In the genomic region with DNA sequence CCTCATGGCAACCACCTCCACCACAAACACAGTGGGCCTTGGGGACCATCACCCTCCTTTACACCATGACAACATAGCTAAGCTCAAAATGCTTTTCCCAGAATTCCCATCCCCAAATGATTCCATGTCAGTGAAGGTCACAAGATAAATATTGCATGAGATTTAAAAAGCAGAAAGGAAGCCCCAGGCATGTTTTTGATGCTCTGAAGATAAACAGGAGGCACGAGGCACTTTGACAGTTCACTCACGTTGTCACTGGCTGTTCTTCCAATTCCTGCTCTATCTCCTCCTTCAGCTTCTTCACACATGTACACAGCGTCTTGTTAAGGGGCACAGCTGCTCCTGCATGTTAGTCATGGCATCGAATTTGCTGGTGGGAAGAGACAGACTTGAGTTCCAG, we compare ENCODE assay signal across 18 cellular contexts.
DNase-seq lines count a peak whose midpoint lies in the region; ATAC-seq, FAIRE-seq and TF ChIP-seq lines count a peak whose summit lies in the region.
"Had no signal": no experiment of that assay in that cellular context is flagged by ENCODE, and none has a peak within 500 bp of the region (broad histone marks: within the 10 kb centered on the region; RNA-seq: fewer than 3 reads in every experiment).

No MANE protein-coding gene starts in this region.

- H3F3A ChIP-seq in smooth muscle cell (ENCODE audit: low read depth), result no peaks in the 10 kb centered on the region

- H3K4me2 ChIP-seq in BLaER1 (peak overlapping the region; percentile 55), OCI-LY3 (ENCODE audit: low read length) (peak overlapping the region; percentile 14; the same call in 1 of the 2 replicates), smooth muscle cell (no peak overlapping the region)

- H2AFZ ChIP-seq in OCI-LY3 (ENCODE audit: low read depth, low read length) (no peak overlapping the region), smooth muscle cell (ENCODE audit: low read depth) (no peak overlapping the region)

- H3K27me3 Mint-ChIP-seq in neural crest cell (ENCODE audit: low read depth), result no peaks in the 10 kb centered on the region
- H3K27me3 Mint-ChIP-seq in progenitor cell of endocrine pancreas, result no peaks in the 10 kb centered on the region
- H3K27me3 Mint-ChIP-seq in activated T-helper 17 cell treated with anti-CD3 and anti-CD28 coated beads, Interleukin-2, amount 50 U/mL, for 72 hours, result peaks cover 5% of the 10 kb centered on the region

- H3K4me1 Mint-ChIP-seq in neural crest cell, result no peaks in the 10 kb centered on the region
- H3K4me1 Mint-ChIP-seq in progenitor cell of endocrine pancreas (ENCODE audit: low read depth), result peaks cover 62% of the 10 kb centered on the region
- H3K4me1 Mint-ChIP-seq in activated T-helper 17 cell treated with anti-CD3 and anti-CD28 coated beads, Interleukin-2, amount 50 U/mL, for 72 hours, result no peaks in the 10 kb centered on the region
- H3K4me1 Mint-ChIP-seq: CD14-positive monocyte; CD4-positive, alpha-beta memory T cell had no signal

- H3K79me2 ChIP-seq in OCI-LY3 (ENCODE audit: low read length), result no peaks in the 10 kb centered on the region
- no peaks in the 10 kb centered on the region for H3K79me2 ChIP-seq in smooth muscle cell (ENCODE audit: low read depth)

- TF ChIP-seq CTCF in OCI-LY3 (IDR thresholded peaks at IDR 0.05; ENCODE audit: low read depth, low read length) (no peak), neural crest cell (conservative IDR thresholded peaks at IDR 0.05) (no peak), progenitor cell of endocrine pancreas (IDR thresholded peaks at IDR 0.05; ENCODE audit: unreplicated experiment) (no peak), smooth muscle cell (IDR thresholded peaks at IDR 0.05; ENCODE audit: borderline replicate concordance, insufficient read depth, poor library complexity, severe bottlenecking) (no peak)

- H3K27ac Mint-ChIP-seq in neural crest cell (ENCODE audit: unreplicated experiment), result peak overlapping the region; percentile 20
- H3K27ac Mint-ChIP-seq in progenitor cell of endocrine pancreas, result peak overlapping the region; percentile 82
- no peak overlapping the region for H3K27ac Mint-ChIP-seq in activated T-helper 17 cell treated with anti-CD3 and anti-CD28 coated beads, Interleukin-2, amount 50 U/mL, for 72 hours
- H3K27ac Mint-ChIP-seq: B cell; CD4-positive, alpha-beta memory T cell; HFFc6 had no signal

- H3K9ac ChIP-seq in BLaER1 (no peak overlapping the region), OCI-LY3 (ENCODE audit: low read length) (no peak overlapping the region), smooth muscle cell (ENCODE audit: low read depth) (no peak overlapping the region)

- WGBS in smooth muscle cell (ENCODE audit: low lambda C conversion rate), result 73% methylated on average over 4 of the region's 4 CpGs

- H3K9me3 Mint-ChIP-seq in neural crest cell (no peaks in the 10 kb centered on the region), progenitor cell of endocrine pancreas (ENCODE audit: low read depth) (peaks cover 6% of the 10 kb centered on the region)
- H3K9me3 Mint-ChIP-seq in activated T-helper 17 cell treated with anti-CD3 and anti-CD28 coated beads, Interleukin-2, amount 50 U/mL, for 72 hours, result no peaks in the 10 kb centered on the region
- H3K9me3 Mint-ChIP-seq: HFFc6 had no signal

- FAIRE-seq in HTR-8/SVneo (lab: Jason Lieb, UNC), result no peak
- FAIRE-seq: GM12878 had no signal

- H3K27ac ChIP-seq in BLaER1 (no peak overlapping the region), OCI-LY3 (ENCODE audit: low read length) (no peak overlapping the region), smooth muscle cell (ENCODE audit: low read depth) (no peak overlapping the region)

- DNase-seq in neural crest cell (ENCODE audit: low read depth, low spot score), result no peak
- no peak for DNase-seq in progenitor cell of endocrine pancreas (ENCODE audit: low spot score, unreplicated experiment)
- no peak for DNase-seq in HTR-8/SVneo (ENCODE audit: insufficient read length, low spot score)
- DNase-seq in smooth muscle cell (lab: John Stamatoyannopoulos, UW; ENCODE audit: unreplicated experiment), result no peak
- DNase-seq: Calu3; CD4-positive, alpha-beta memory T cell; DND-41; EL; GOT3; H7; HFFc6 had no signal

- H3K36me3 ChIP-seq in BLaER1 (no peaks in the 10 kb centered on the region), OCI-LY3 (replicated peaks; ENCODE audit: low read depth, low read length) (no peaks in the 10 kb centered on the region), smooth muscle cell (ENCODE audit: low read depth) (no peaks in the 10 kb centered on the region)

- H3K4me3 ChIP-seq in BLaER1 (no peak overlapping the region), OCI-LY3 (ENCODE audit: low read length) (no peak overlapping the region), smooth muscle cell (no peak overlapping the region)
- H3K4me3 ChIP-seq: GM12878 had no signal

- H3K27me3 ChIP-seq in BLaER1, result no peaks in the 10 kb centered on the region
- H3K27me3 ChIP-seq in OCI-LY3 (ENCODE audit: low read depth, low read length), result no peaks in the 10 kb centered on the region
- peaks cover 3% of the 10 kb centered on the region for H3K27me3 ChIP-seq in smooth muscle cell (ENCODE audit: low read depth)

- no peak for ATAC-seq in activated T-helper 17 cell treated with anti-CD3 and anti-CD28 coated beads, Interleukin-2, amount 50 U/mL, for 72 hours (replicated peaks)
- ATAC-seq: GM12878, HCT116 had no signal

- peaks cover 41% of the 10 kb centered on the region for H3K4me1 ChIP-seq in BLaER1
- peaks cover 26% of the 10 kb centered on the region for H3K4me1 ChIP-seq in OCI-LY3 (ENCODE audit: low read length)
- H3K4me1 ChIP-seq in smooth muscle cell (ENCODE audit: low read depth), result no peaks in the 10 kb centered on the region

- H3K9me3 ChIP-seq in BLaER1 (no peaks in the 10 kb centered on the region), OCI-LY3 (ENCODE audit: insufficient read depth, low read length) (no peaks in the 10 kb centered on the region), smooth muscle cell (replicated peaks; ENCODE audit: low read depth) (no peaks in the 10 kb centered on the region)

- H4K20me1 ChIP-seq in BLaER1 (no peaks in the 10 kb centered on the region), OCI-LY3 (ENCODE audit: insufficient read depth, low read length) (no peaks in the 10 kb centered on the region), smooth muscle cell (ENCODE audit: low read depth) (no peaks in the 10 kb centered on the region)

- H3K36me3 Mint-ChIP-seq in neural crest cell (ENCODE audit: low read depth) (no peaks in the 10 kb centered on the region), progenitor cell of endocrine pancreas (ENCODE audit: insufficient read depth) (peaks cover 1% of the 10 kb centered on the region)
- no peaks in the 10 kb centered on the region for H3K36me3 Mint-ChIP-seq in activated T-helper 17 cell treated with anti-CD3 and anti-CD28 coated beads, Interleukin-2, amount 50 U/mL, for 72 hours (ENCODE audit: low read depth)
- H3K36me3 Mint-ChIP-seq: CD14-positive monocyte; CD4-positive, alpha-beta memory T cell had no signal

- H3K4me3 Mint-ChIP-seq in neural crest cell, result no peak overlapping the region
- H3K4me3 Mint-ChIP-seq in progenitor cell of endocrine pancreas (ENCODE audit: low read depth), result no peak overlapping the region
- H3K4me3 Mint-ChIP-seq in activated T-helper 17 cell treated with anti-CD3 and anti-CD28 coated beads, Interleukin-2, amount 50 U/mL, for 72 hours, result no peak overlapping the region
- H3K4me3 Mint-ChIP-seq: B cell; CD14-positive monocyte; CD4-positive, alpha-beta memory T cell; HFFc6 had no signal
